Comparison of ENCODE assay signal across 23 cellular contexts in genomic region chr13:105998233-105998550, GRCh38.
"Had no signal": no experiment of that assay in that cellular context is flagged by ENCODE, and none has a peak within 500 bp of the region (broad histone marks: within the 10 kb centered on the region; RNA-seq: fewer than 3 reads in every experiment).

No MANE protein-coding gene starts in this region.

- H3K36me3 Mint-ChIP-seq: activated naive CD4-positive, alpha-beta T cell treated with anti-CD3 and anti-CD28 coated beads, Interleukin-2, amount 10 ng/mL, durations not matched to agents 7 days and 5 days; activated naive CD8-positive, alpha-beta T cell treated with anti-CD3 and anti-CD28 coated beads for 36 hours had no signal

- H3K4me3 Mint-ChIP-seq: activated CD4-positive, alpha-beta memory T cell treated with anti-CD3 and anti-CD28 coated beads, Interleukin-2, amount 10 ng/mL, durations not matched to agents 7 days and 5 days; activated CD4-positive, alpha-beta T cell treated with anti-CD3 and anti-CD28 coated beads for 36 hours; activated naive CD4-positive, alpha-beta T cell treated with anti-CD3 and anti-CD28 coated beads, Interleukin-2, amount 10 ng/mL, durations not matched to agents 7 days and 5 days; activated naive CD8-positive, alpha-beta T cell treated with anti-CD3 and anti-CD28 coated beads for 36 hours; activated T-cell treated with anti-CD3 and anti-CD28 coated beads, Interleukin-2, amount 50 U/mL, for 72 hours had no signal

- H3K27me3 Mint-ChIP-seq: activated CD4-positive, alpha-beta memory T cell treated with anti-CD3 and anti-CD28 coated beads, Interleukin-2, amount 10 ng/mL, durations not matched to agents 7 days and 5 days; activated naive CD4-positive, alpha-beta T cell treated with anti-CD3 and anti-CD28 coated beads, Interleukin-2, amount 10 ng/mL, durations not matched to agents 7 days and 5 days had no signal

- H3K4me1 Mint-ChIP-seq: activated CD4-positive, alpha-beta memory T cell treated with anti-CD3 and anti-CD28 coated beads, Interleukin-2, amount 10 ng/mL, durations not matched to agents 7 days and 5 days; activated CD4-positive, alpha-beta T cell treated with anti-CD3 and anti-CD28 coated beads for 36 hours; activated naive CD4-positive, alpha-beta T cell treated with anti-CD3 and anti-CD28 coated beads, Interleukin-2, amount 10 ng/mL, durations not matched to agents 7 days and 5 days; activated naive CD8-positive, alpha-beta T cell treated with anti-CD3 and anti-CD28 coated beads for 36 hours had no signal

- H3K4me3 ChIP-seq: K562, SK-N-MC had no signal

- DNase-seq: activated CD4-positive, alpha-beta memory T cell treated with anti-CD3 and anti-CD28 coated beads, Interleukin-2, amount 10 ng/mL, durations not matched to agents 7 days and 5 days; activated CD4-positive, alpha-beta T cell treated with anti-CD3 and anti-CD28 coated beads for 36 hours; activated CD4-positive, alpha-beta T cell treated with anti-CD3 and anti-CD28 coated beads, Interleukin-2, amount 50 U/mL, for 1 hour; activated CD8-positive, alpha-beta memory T cell treated with anti-CD3 and anti-CD28 coated beads, Interleukin-2, amount 50 U/mL, for 4 hours; activated gamma-delta T cell treated with Interleukin-2 at 50 U/mL for 16 hours; activated naive CD4-positive, alpha-beta T cell treated with anti-CD3 and anti-CD28 coated beads, Interleukin-2, amount 10 ng/mL, durations not matched to agents 7 days and 5 days; activated naive CD8-positive, alpha-beta T cell treated with anti-CD3 and anti-CD28 coated beads for 36 hours; activated T-cell treated with anti-CD3 and anti-CD28 coated beads, Interleukin-2, amount 50 U/mL, for 72 hours; Karpas-422; MM.1S; NCI-H1105; NCI-H1436; NCI-H187; NCI-H2081; NCI-H446; PC-3; SIG-M5; T-helper 1 cell had no signal

- H3K27ac Mint-ChIP-seq: activated CD4-positive, alpha-beta memory T cell treated with anti-CD3 and anti-CD28 coated beads, Interleukin-2, amount 10 ng/mL, durations not matched to agents 7 days and 5 days; activated CD4-positive, alpha-beta T cell treated with anti-CD3 and anti-CD28 coated beads for 36 hours; activated naive CD4-positive, alpha-beta T cell treated with anti-CD3 and anti-CD28 coated beads, Interleukin-2, amount 10 ng/mL, durations not matched to agents 7 days and 5 days; activated naive CD8-positive, alpha-beta T cell treated with anti-CD3 and anti-CD28 coated beads for 36 hours; activated T-cell treated with anti-CD3 and anti-CD28 coated beads, Interleukin-2, amount 50 U/mL, for 72 hours; activated T-helper 2 cell treated with anti-CD3 and anti-CD28 coated beads, Interferon-gamma antibody, Interleukin-2, Interleukin-4, amounts not matched to agents 10 μg/mL and 5 μg/mL and 100 μg/mL, durations not matched to agents 14 hours and 24 hours and 36 hours had no signal

- ATAC-seq: activated CD4-positive, alpha-beta T cell treated with anti-CD3 and anti-CD28 coated beads for 36 hours; activated T-cell treated with anti-CD3 and anti-CD28 coated beads, Interleukin-2, amount 50 U/mL, for 72 hours; K562; PC-3 had no signal

- H3K27ac ChIP-seq: SK-N-MC, VCaP had no signal

- FAIRE-seq: K562, RCC 7860 had no signal
